Comparison of ENCODE assay signal across 20 cellular contexts in the genomic region with DNA sequence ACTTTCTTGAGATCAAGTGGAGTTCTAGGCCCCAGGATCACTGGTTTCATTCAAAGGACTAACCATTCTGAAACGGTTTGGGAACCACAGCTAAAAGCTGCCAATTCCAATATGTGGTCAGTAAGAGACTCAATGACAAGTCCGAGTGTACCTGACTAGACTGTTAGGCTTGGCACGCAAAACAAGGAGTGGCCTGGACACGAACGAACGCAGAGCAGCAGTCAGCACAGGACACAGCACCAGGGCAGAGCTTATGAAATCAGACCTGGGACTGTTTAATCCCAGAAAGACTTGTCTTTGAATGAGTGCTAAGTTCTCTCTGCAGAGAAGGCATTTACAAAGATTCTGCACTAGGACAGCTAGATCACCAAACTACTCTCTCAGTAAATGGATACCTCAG.
"Had no signal": no experiment of that assay in that cellular context is flagged by ENCODE, and none has a peak within 500 bp of the region (broad histone marks: within the 10 kb centered on the region; RNA-seq: fewer than 3 reads in every experiment).

No MANE protein-coding gene starts in this region.

- H3K4me2 ChIP-seq: hepatocyte had no signal

- H3K27me3 Mint-ChIP-seq: dendritic cell treated with granulocyte-macrophage colony-stimulating factor and Interleukin-4, amounts not matched to agents 40 ng/mL and 50 ng/mL, for 4 days; natural killer cell treated with Interleukin-12 subunit alpha and Interleukin-12 subunit beta and Interleukin-15 and Interleukin-18, amount 100 ng/mL, for 72 hours; type B pancreatic cell had no signal

- H3K9me3 ChIP-seq: adrenal gland, breast epithelium, esophagus squamous epithelium had no signal

- DNase-seq: activated CD4-positive, CD25-positive, alpha-beta regulatory T cell treated with anti-CD3 and anti-CD28 coated beads, Interleukin-2, amount 50 U/mL, for 72 hours; activated gamma-delta T cell treated with Interleukin-2 at 50 U/mL for 16 hours; activated T-cell treated with anti-CD3 and anti-CD28 coated beads, Interleukin-2, amount 50 U/mL, for 72 hours; adrenal gland; effector CD8-positive, alpha-beta T cell; esophagus squamous epithelium; left colon; nucleus accumbens; retina; stimulated activated CD4-positive, alpha-beta T cell treated with anti-CD3 and anti-CD28 coated beads, Interleukin-2, amount 100 ng/mL, for 24 hours; stimulated activated naive CD8-positive, alpha-beta T cell treated with anti-CD3 and anti-CD28 coated beads, Interleukin-15, Interleukin-2, amounts not matched to agents 100 U/mL and 50 U/mL, for 24 hours; SW 1271; T-helper 2 cell had no signal

- H3K4me1 ChIP-seq: breast epithelium had no signal

- H3K4me3 ChIP-seq: adrenal gland, breast epithelium, esophagus squamous epithelium, hepatocyte had no signal

- H3K27me3 ChIP-seq: adrenal gland, breast epithelium, esophagus squamous epithelium, hepatocyte had no signal

- H3K4me3 Mint-ChIP-seq: activated T-cell treated with anti-CD3 and anti-CD28 coated beads, Interleukin-2, amount 50 U/mL, for 72 hours; dendritic cell treated with granulocyte-macrophage colony-stimulating factor and Interleukin-4, amounts not matched to agents 40 ng/mL and 50 ng/mL, for 4 days; natural killer cell treated with Interleukin-12 subunit alpha and Interleukin-12 subunit beta and Interleukin-15 and Interleukin-18, amount 100 ng/mL, for 72 hours; type B pancreatic cell had no signal

- H3K36me3 ChIP-seq: adrenal gland, breast epithelium had no signal

- H2AFZ ChIP-seq: hepatocyte had no signal

- ATAC-seq: activated naive CD4-positive, alpha-beta T cell treated with anti-CD3 and anti-CD28 coated beads, Interleukin-2, amount 50 U/mL, for 72 hours; activated T-cell treated with anti-CD3 and anti-CD28 coated beads, Interleukin-2, amount 50 U/mL, for 72 hours; left colon; natural killer cell treated with Interleukin-12 subunit alpha and Interleukin-12 subunit beta and Interleukin-15 and Interleukin-18, amount 100 ng/mL, for 72 hours; stimulated activated naive CD8-positive, alpha-beta T cell treated with anti-CD3 and anti-CD28 coated beads, Interleukin-15, Interleukin-2, amounts not matched to agents 100 U/mL and 50 U/mL, for 24 hours had no signal

- H3K79me2 ChIP-seq: hepatocyte had no signal

- H3K27ac ChIP-seq: adrenal gland, breast epithelium, VCaP had no signal

- H3K9me3 Mint-ChIP-seq: activated naive CD4-positive, alpha-beta T cell treated with anti-CD3 and anti-CD28 coated beads, Interleukin-2, amount 50 U/mL, for 72 hours; activated T-cell treated with anti-CD3 and anti-CD28 coated beads, Interleukin-2, amount 50 U/mL, for 72 hours; dendritic cell treated with granulocyte-macrophage colony-stimulating factor and Interleukin-4, amounts not matched to agents 40 ng/mL and 50 ng/mL, for 4 days; natural killer cell treated with Interleukin-12 subunit alpha and Interleukin-12 subunit beta and Interleukin-15 and Interleukin-18, amount 100 ng/mL, for 72 hours; type B pancreatic cell had no signal

- H3K27ac Mint-ChIP-seq: activated T-cell treated with anti-CD3 and anti-CD28 coated beads, Interleukin-2, amount 50 U/mL, for 72 hours; dendritic cell treated with granulocyte-macrophage colony-stimulating factor and Interleukin-4, amounts not matched to agents 40 ng/mL and 50 ng/mL, for 4 days; natural killer cell treated with Interleukin-12 subunit alpha and Interleukin-12 subunit beta and Interleukin-15 and Interleukin-18, amount 100 ng/mL, for 72 hours; type B pancreatic cell had no signal
